In genomic region chr11:117083011-117083940, GRCh38 we compare ENCODE assay signal across 17 cellular contexts. TPM values are rescaled to one million over a fixed set of nuclear protein-coding genes. Genes with fewer than 3 reads are reported as not detected.
DNase-seq lines count a peak whose midpoint lies in the region; ATAC-seq and TF ChIP-seq lines count a peak whose summit lies in the region.
"Had no signal": no experiment of that assay in that cellular context is flagged by ENCODE, and none has a peak within 500 bp of the region (broad histone marks: within the 10 kb centered on the region; RNA-seq: fewer than 3 reads in every experiment).

No MANE protein-coding gene starts in this region.

- H3K27ac Mint-ChIP-seq in MCF 10A (ENCODE audit: low read depth, unreplicated experiment) (no peak overlapping the region), chondrocyte (ENCODE audit: unreplicated experiment) (peak overlapping the region; percentile 18)
- peak overlapping the region in 2 of 9 donors; percentile 5 to 26 for H3K27ac Mint-ChIP-seq in naive thymus-derived CD4-positive, alpha-beta T cell
- H3K27ac Mint-ChIP-seq: activated B cell treated with CpG ODN at 0.5 μM for 24 hours had no signal

- H3K27me3 ChIP-seq in breast epithelium (no peaks in the 10 kb centered on the region), thoracic aorta (replicated peaks; ENCODE audit: insufficient read depth) (no peaks in the 10 kb centered on the region)
- no peaks in the 10 kb centered on the region for H3K27me3 ChIP-seq in naive thymus-derived CD4-positive, alpha-beta T cell (ENCODE audit: control insufficient read depth in 2 of 2, insufficient read depth in 2 of 2, low read length in 2 of 2)
- H3K27me3 ChIP-seq: brain microvascular endothelial cell, Peyer's patch had no signal

- H3K36me3 ChIP-seq in breast epithelium: no peaks in the 10 kb centered on the region
- H3K36me3 ChIP-seq in thoracic aorta: no peaks in the 10 kb centered on the region
- no peaks in the 10 kb centered on the region for H3K36me3 ChIP-seq in naive thymus-derived CD4-positive, alpha-beta T cell (ENCODE audit: control insufficient read depth in 2 of 3, insufficient read depth in 3 of 3, low read length in 3 of 3)
- H3K36me3 ChIP-seq: brain microvascular endothelial cell, Peyer's patch had no signal

- H3K9me3 ChIP-seq in breast epithelium: no peaks in the 10 kb centered on the region
- H3K9me3 ChIP-seq in thoracic aorta: no peaks in the 10 kb centered on the region
- H3K9me3 ChIP-seq in naive thymus-derived CD4-positive, alpha-beta T cell (ENCODE audit: control insufficient read depth in 2 of 3, low read length in 3 of 3): no peaks in the 10 kb centered on the region
- H3K9me3 ChIP-seq: mucosa of descending colon, Peyer's patch had no signal

- H3K9me3 Mint-ChIP-seq in MCF 10A (ENCODE audit: unreplicated experiment) (no peaks in the 10 kb centered on the region), chondrocyte (ENCODE audit: low read depth) (no peaks in the 10 kb centered on the region)
- H3K9me3 Mint-ChIP-seq in naive thymus-derived CD4-positive, alpha-beta T cell: peaks cover 0 to 2% (median 0%) of the 10 kb centered on the region in 11 donors
- H3K9me3 Mint-ChIP-seq: activated B cell treated with CpG ODN at 0.5 μM for 24 hours had no signal

- intact Hi-C loops in breast epithelium (cut with DNase I; ENCODE audit: low total_unique reads): no loop called here
- intact Hi-C loops in MCF 10A (cut with micrococcal nuclease): no loop called here
- intact Hi-C loops in naive thymus-derived CD4-positive, alpha-beta T cell (cut with micrococcal nuclease): loop anchor here in 1 of 2 donors (2.0 kb wide), 1 partner anchor 14 kb away; no protein-coding TSS in a partner anchor

- TF ChIP-seq CTCF in breast epithelium (IDR thresholded peaks at IDR 0.05) (no peak), MCF 10A (IDR thresholded peaks at IDR 0.05; ENCODE audit: unreplicated experiment) (no peak), chondrocyte (IDR thresholded peaks at IDR 0.05) (no peak), thoracic aorta (IDR thresholded peaks at IDR 0.05) (no peak)

- H3K27me3 Mint-ChIP-seq in MCF 10A (ENCODE audit: insufficient read depth, unreplicated experiment): no peaks in the 10 kb centered on the region
- no peaks in the 10 kb centered on the region for H3K27me3 Mint-ChIP-seq in chondrocyte (ENCODE audit: low read depth)
- H3K27me3 Mint-ChIP-seq in naive thymus-derived CD4-positive, alpha-beta T cell: no peaks in the 10 kb centered on the region
- H3K27me3 Mint-ChIP-seq: activated B cell treated with CpG ODN at 0.5 μM for 24 hours had no signal

- DNase-seq in breast epithelium (ENCODE audit: low spot score in 2 of 2) (no peak), MCF 10A (ENCODE audit: unreplicated experiment) (no peak), chondrocyte (ENCODE audit: low spot score) (no peak), medulla oblongata (ENCODE audit: extremely low spot score) (peak; percentile 76), thoracic aorta (ENCODE audit: low spot score) (no peak), cerebellar cortex (ENCODE audit: low spot score) (no peak)
- DNase-seq in naive thymus-derived CD4-positive, alpha-beta T cell: no peak
- DNase-seq: activated B cell treated with CpG ODN at 0.5 μM for 24 hours; activated CD8-positive, alpha-beta memory T cell treated with anti-CD3 and anti-CD28 coated beads, Interleukin-2, amount 50 U/mL, for 4 hours; activated naive CD4-positive, alpha-beta T cell treated with Interleukin-2 at 50 U/mL for 16 hours; brain microvascular endothelial cell; mucosa of descending colon; NCI-H1694 treated with DMSO at 0.1 percent for 48 hours; NCI-H510A treated with DMSO at 0.1 percent for 48 hours; Peyer's patch; SW 1271 had no signal

- CTCF ChIA-PET in MCF 10A (lab: Yijun Ruan, JAX): interaction anchor here (1.0 to 2.5 kb wide), 3 partner anchors 10 to 23 kb away, joined by 3 to 7 read pairs (median 3); no protein-coding TSS in a partner anchor
- CTCF ChIA-PET in naive thymus-derived CD4-positive, alpha-beta T cell (lab: Charles Lee): no interaction called here

- no TSS peak for BruUV-seq in MCF 10A (replicated peaks; lab: Mats Ljungman, UMichigan)

- H3K4me3 ChIP-seq in breast epithelium (no peak overlapping the region), thoracic aorta (peak overlapping the region; percentile 56)
- H3K4me3 ChIP-seq in naive thymus-derived CD4-positive, alpha-beta T cell (ENCODE audit: low read length): no peak overlapping the region
- H3K4me3 ChIP-seq: mucosa of descending colon, Peyer's patch had no signal

- TF ChIP-seq POLR2A in breast epithelium (IDR thresholded peaks at IDR 0.05): no peak

- H3K4me1 ChIP-seq in breast epithelium (no peaks in the 10 kb centered on the region), thoracic aorta (ENCODE audit: control insufficient read depth in 1 of 2, low read depth in 2 of 2) (peaks cover 24 to 41% of the 10 kb centered on the region in 2 donors)
- H3K4me1 ChIP-seq in naive thymus-derived CD4-positive, alpha-beta T cell (ENCODE audit: control insufficient read depth in 2 of 2, insufficient read depth in 2 of 2, low read length in 2 of 2): peaks cover 10 to 36% of the 10 kb centered on the region in 2 donors

- H3K4me3 Mint-ChIP-seq in MCF 10A (ENCODE audit: unreplicated experiment): no peak overlapping the region
- no peak overlapping the region for H3K4me3 Mint-ChIP-seq in chondrocyte (ENCODE audit: unreplicated experiment)
- peak overlapping the region in 4 of 10 donors; percentile 0 to 48 (median 31) for H3K4me3 Mint-ChIP-seq in naive thymus-derived CD4-positive, alpha-beta T cell
- H3K4me3 Mint-ChIP-seq: activated B cell treated with CpG ODN at 0.5 μM for 24 hours had no signal

- H3K4me1 Mint-ChIP-seq in MCF 10A (ENCODE audit: insufficient read depth, unreplicated experiment): peaks cover 21% of the 10 kb centered on the region
- H3K4me1 Mint-ChIP-seq in chondrocyte (ENCODE audit: low read depth): peaks cover 28% of the 10 kb centered on the region
- H3K4me1 Mint-ChIP-seq in naive thymus-derived CD4-positive, alpha-beta T cell: peaks cover 29 to 82% (median 73%) of the 10 kb centered on the region in 7 donors

- H3K27ac ChIP-seq in breast epithelium: peak overlapping the region; percentile 15 to 48
- peak overlapping the region; percentile 35 to 61 for H3K27ac ChIP-seq in thoracic aorta
- no peak overlapping the region for H3K27ac ChIP-seq in naive thymus-derived CD4-positive, alpha-beta T cell (ENCODE audit: low read depth, low read length)
- H3K27ac ChIP-seq: brain microvascular endothelial cell, Peyer's patch had no signal

- ATAC-seq in thoracic aorta (ENCODE audit: insufficient number of reproducible peaks, low FRiP score, low read depth): no peak
- no peak for ATAC-seq in GM21390 (IDR thresholded peaks at IDR 0.05; ENCODE audit: unreplicated experiment)
- ATAC-seq in naive thymus-derived CD4-positive, alpha-beta T cell: no peak
- ATAC-seq: mucosa of descending colon had no signal

- no peaks in the 10 kb centered on the region for H3K36me3 Mint-ChIP-seq in MCF 10A (ENCODE audit: insufficient read depth, unreplicated experiment)
- no peaks in the 10 kb centered on the region for H3K36me3 Mint-ChIP-seq in chondrocyte (ENCODE audit: low read depth)
- peaks cover 0 to 10% (median 4%) of the 10 kb centered on the region in 5 donors for H3K36me3 Mint-ChIP-seq in naive thymus-derived CD4-positive, alpha-beta T cell

- POLR2A ChIA-PET in MCF 10A (lab: Yijun Ruan, JAX): interaction anchor here (0.7 to 1.6 kb wide), 5 partner anchors 10 to 98 kb away, joined by 3 to 4 read pairs (median 3); no protein-coding TSS in a partner anchor
- POLR2A ChIA-PET in naive thymus-derived CD4-positive, alpha-beta T cell (lab: Charles Lee): interaction anchor here (0.9 to 1.2 kb wide), 3 partner anchors 9 to 64 kb away, joined by 3 to 4 read pairs (median 3); no protein-coding TSS in a partner anchor

RNA-seq across cellular contexts. Expression of gene SIK3, which starts 15.0 kb away (rescaled TPM):
- 100 to 1,000 TPM in 1 of 3 donors, 10 to 100 TPM in 2; 26.9 to 110 (median 57.0) TPM for total RNA-seq in breast epithelium
- 33.3 and 36.5 TPM in 2 replicates for total RNA-seq in MCF 10A (2022)
- 17.9 to 19.8 TPM (median 19.5 TPM) in 3 replicates for total RNA-seq in chondrocyte
- total RNA-seq in thoracic aorta: 10 to 100 TPM; 32.9 to 53.7 TPM
- total RNA-seq in naive thymus-derived CD4-positive, alpha-beta T cell: 10 to 100 TPM; 34.4 to 85.2 (median 67.0) TPM
- polyA plus RNA-seq in naive thymus-derived CD4-positive, alpha-beta T cell: 10 to 100 TPM; 13.3 to 24.0 TPM
